Comparison of ENCODE assay signal across 8 cellular contexts in genomic region chr9:133238851-133239532, GRCh38. TPM values are rescaled to one million over a fixed set of nuclear protein-coding genes. Genes with fewer than 3 reads are reported as not detected.
A peak's percentile ranks its signal among the peaks of the same experiment; 100 is the strongest.
DNase-seq lines count a peak whose midpoint lies in the region; ATAC-seq and TF ChIP-seq lines count a peak whose summit lies in the region.

No MANE protein-coding gene starts in this region.

- no peaks in the 10 kb centered on the region for H4K20me1 ChIP-seq in Karpas-422 (ENCODE audit: insufficient read depth, low read depth, low read length)

- H3K27me3 ChIP-seq in CD4-positive, alpha-beta memory T cell (ENCODE audit: insufficient read depth, low read length): no peaks in the 10 kb centered on the region
- H3K27me3 ChIP-seq in Karpas-422 (ENCODE audit: low read length) (no peaks in the 10 kb centered on the region), dorsolateral prefrontal cortex (peaks cover 0 to 36% (median 0%) of the 10 kb centered on the region in 45 donors), liver (ENCODE audit: control insufficient read depth in 4 of 4, insufficient read depth in 4 of 4, low read length in 3 of 4) (peaks cover 0 to 5% (median 0%) of the 10 kb centered on the region in 4 donors)

- no peak overlapping the region for H3K4me3 ChIP-seq in CD4-positive, alpha-beta memory T cell (ENCODE audit: low read length in 2 of 2)
- H3K4me3 ChIP-seq in Karpas-422 (ENCODE audit: low read length): peak overlapping the region; percentile 35; the same call in 1 of the 2 replicates
- peak overlapping the region in 54 of 59 donors; percentile 0 to 55 (median 39) for H3K4me3 ChIP-seq in dorsolateral prefrontal cortex
- peak overlapping the region; percentile 27 to 40 (median 35) for H3K4me3 ChIP-seq in liver (ENCODE audit: low read depth in 1 of 3, low read length in 3 of 3)

- H3K4me2 ChIP-seq in Karpas-422 (ENCODE audit: low read depth, low read length, poor library complexity, severe bottlenecking): peak overlapping the region; percentile 46

- H3K36me3 ChIP-seq in CD4-positive, alpha-beta memory T cell (ENCODE audit: insufficient read depth, low read length): no peaks in the 10 kb centered on the region
- no peaks in the 10 kb centered on the region for H3K36me3 ChIP-seq in Karpas-422 (ENCODE audit: insufficient read depth, low read length)
- no peaks in the 10 kb centered on the region for H3K36me3 ChIP-seq in liver (ENCODE audit: control insufficient read depth in 4 of 4, insufficient read depth in 3 of 4, low read depth in 1 of 4, low read length in 3 of 4)

- POLR2A ChIA-PET in CD4-positive, alpha-beta memory T cell (lab: Charles Lee; ENCODE audit: partially characterized antibody): no interaction called here

- H3K4me1 ChIP-seq in CD4-positive, alpha-beta memory T cell (ENCODE audit: insufficient read depth, low read length): peaks cover 13% of the 10 kb centered on the region
- peaks cover 6% of the 10 kb centered on the region for H3K4me1 ChIP-seq in Karpas-422 (ENCODE audit: low read length)
- peaks cover 0 to 12% (median 7%) of the 10 kb centered on the region in 4 donors for H3K4me1 ChIP-seq in liver (ENCODE audit: control insufficient read depth in 4 of 4, insufficient read depth in 4 of 4, low read length in 3 of 4)

- no peak overlapping the region for H3K9ac ChIP-seq in Karpas-422 (ENCODE audit: low read length)
- no peak overlapping the region for H3K9ac ChIP-seq in liver (ENCODE audit: low read depth in 1 of 2, low read length in 2 of 2)

- H3K27ac ChIP-seq in CD4-positive, alpha-beta memory T cell (ENCODE audit: low read depth, low read length): peak overlapping the region; percentile 2
- H3K27ac ChIP-seq in Karpas-422 (ENCODE audit: low read length) (no peak overlapping the region), dorsolateral prefrontal cortex (peak overlapping the region in 47 of 59 donors; percentile 19 to 87 (median 64)), liver (ENCODE audit: low read depth in 1 of 2, low read length in 2 of 2) (peak overlapping the region; percentile 20 to 31)

- intact Hi-C loops in CD4-positive, alpha-beta memory T cell (cut with micrococcal nuclease): loop anchor here (1.0 kb wide), 2 partner anchors 165 to 247 kb away; no protein-coding TSS in a partner anchor
- intact Hi-C loops in activated CD4-positive, alpha-beta T cell treated with anti-CD3 and anti-CD28 coated beads, Interleukin-2, amount 10 ng/mL, durations not matched to agents 24 days and 14 days (cut with micrococcal nuclease): no loop called here
- intact Hi-C loops in dorsolateral prefrontal cortex (cut with DNase I): no loop called here

- 0 out of 2 replicates have a peak overlapping the region, but pooled peaks have one; percentile 41 for H2AFZ ChIP-seq in Karpas-422 (ENCODE audit: low read length)

- TF ChIP-seq RAD21 in liver (IDR thresholded peaks at IDR 0.05): peak; percentile 48 to 77

- TF ChIP-seq CTCF in dorsolateral prefrontal cortex (IDR thresholded peaks at IDR 0.05 in 54 of 56, conservative IDR thresholded peaks at IDR 0.05 in 2 of 56; ENCODE audit: low read depth in 1 of 56, partially characterized antibody in 56 of 56): peak in 55 of 56 donors; percentile 17 to 71 (median 50)
- peak; percentile 47 for TF ChIP-seq CTCF in liver (IDR thresholded peaks at IDR 0.05; ENCODE audit: low read depth, low read length, missing input control)

- H3K9me3 ChIP-seq in CD4-positive, alpha-beta memory T cell (ENCODE audit: control insufficient read depth in 1 of 2, low read length in 2 of 2): no peaks in the 10 kb centered on the region
- no peaks in the 10 kb centered on the region for H3K9me3 ChIP-seq in Karpas-422 (ENCODE audit: low read length)
- H3K9me3 ChIP-seq in liver (ENCODE audit: control insufficient read depth in 4 of 4, low read length in 3 of 4): no peaks in the 10 kb centered on the region

- peaks cover 0 to 2% (median 0%) of the 10 kb centered on the region in 8 donors for H3K9me3 Mint-ChIP-seq in CD4-positive, alpha-beta memory T cell
- no peaks in the 10 kb centered on the region for H3K9me3 Mint-ChIP-seq in activated CD4-positive, alpha-beta T cell treated with anti-CD3 and anti-CD28 coated beads, Interleukin-2, amount 10 ng/mL, durations not matched to agents 24 days and 14 days

- H3K36me3 Mint-ChIP-seq in CD4-positive, alpha-beta memory T cell: no peaks in the 10 kb centered on the region
- no peaks in the 10 kb centered on the region for H3K36me3 Mint-ChIP-seq in activated CD4-positive, alpha-beta T cell treated with anti-CD3 and anti-CD28 coated beads, Interleukin-2, amount 10 ng/mL, durations not matched to agents 24 days and 14 days (ENCODE audit: low read depth)

- CTCF ChIA-PET in CD4-positive, alpha-beta memory T cell (lab: Charles Lee; ENCODE audit: partially characterized antibody): interaction anchor here (0.6 to 1.9 kb wide), 9 partner anchors 8 to 582 kb away, joined by 3 to 16 read pairs (median 3); no protein-coding TSS in a partner anchor

- H3K9me2 ChIP-seq in Karpas-422 (replicated peaks; ENCODE audit: insufficient read depth, low read length): no peaks in the 10 kb centered on the region

- WGBS in liver: 11% methylated on average over 26 of the region's 26 CpGs

- DNase-seq in CD4-positive, alpha-beta memory T cell: peak; percentile 53 to 62 (median 56)
- DNase-seq in Karpas-422 (peak; percentile 88), dorsolateral prefrontal cortex (peak in 3 of 10 donors; percentile 25 to 34 (median 25)), NCI-H748 treated with DMSO at 0.1 percent for 48 hours (lab: John Stamatoyannopoulos, UW) (no peak)
- peak; percentile 92 for DNase-seq in activated CD4-positive, alpha-beta T cell treated with anti-CD3 and anti-CD28 coated beads, Interleukin-2, amount 10 ng/mL, durations not matched to agents 24 days and 14 days
- DNase-seq in stimulated activated CD4-positive, alpha-beta T cell treated with anti-CD3 and anti-CD28 coated beads, Interleukin-4, amount 100 ng/mL, for 4 hours: peak; percentile 59 to 61

- H3K79me2 ChIP-seq in Karpas-422 (ENCODE audit: low read length): no peaks in the 10 kb centered on the region

- no peak overlapping the region for H3K27ac Mint-ChIP-seq in CD4-positive, alpha-beta memory T cell
- H3K27ac Mint-ChIP-seq in activated CD4-positive, alpha-beta T cell treated with anti-CD3 and anti-CD28 coated beads, Interleukin-2, amount 10 ng/mL, durations not matched to agents 24 days and 14 days: no peak overlapping the region

- H3K4me3 Mint-ChIP-seq in CD4-positive, alpha-beta memory T cell: peak overlapping the region in 6 of 8 donors; percentile 17 to 65 (median 46)
- H3K4me3 Mint-ChIP-seq in activated CD4-positive, alpha-beta T cell treated with anti-CD3 and anti-CD28 coated beads, Interleukin-2, amount 10 ng/mL, durations not matched to agents 24 days and 14 days: peak overlapping the region; percentile 47

- H3K27me3 Mint-ChIP-seq in CD4-positive, alpha-beta memory T cell: peaks cover 11 to 12% of the 10 kb centered on the region in 2 donors
- H3K27me3 Mint-ChIP-seq in activated CD4-positive, alpha-beta T cell treated with anti-CD3 and anti-CD28 coated beads, Interleukin-2, amount 10 ng/mL, durations not matched to agents 24 days and 14 days: peaks cover 15% of the 10 kb centered on the region

- no peak for ATAC-seq in GM19351 (IDR thresholded peaks at IDR 0.05; ENCODE audit: unreplicated experiment)

- peaks cover 0 to 17% (median 11%) of the 10 kb centered on the region in 4 donors for H3K4me1 Mint-ChIP-seq in CD4-positive, alpha-beta memory T cell
- peaks cover 7% of the 10 kb centered on the region for H3K4me1 Mint-ChIP-seq in activated CD4-positive, alpha-beta T cell treated with anti-CD3 and anti-CD28 coated beads, Interleukin-2, amount 10 ng/mL, durations not matched to agents 24 days and 14 days

TF ChIP-seq in liver, 16 proteins besides CTCF, POLR2A, EP300 and RAD21:
- no peak for TF ChIP-seq FOXA1 (IDR thresholded peaks at IDR 0.05)
- TF ChIP-seq GABPA (IDR thresholded peaks at IDR 0.05 in 1 of 2, conservative IDR thresholded peaks at IDR 0.05 in 1 of 2): no peak
- peak in 1 of 2 donors; percentile 20 for TF ChIP-seq HNF4A (conservative IDR thresholded peaks at IDR 0.05)
- peak; percentile 28 for TF ChIP-seq SP1 (IDR thresholded peaks at IDR 0.05)

RNA-seq across cellular contexts. Expression of gene OBP2B, which starts 29.9 kb away (rescaled TPM):
- not detected for total RNA-seq in CD4-positive, alpha-beta memory T cell
- polyA plus RNA-seq in CD4-positive, alpha-beta memory T cell: not detected
- not detected in 2 replicates for total RNA-seq in Karpas-422 (2014; rRNA removed; shearing (Covaris generic); ENCODE audit: low replicate concordance)
- total RNA-seq in activated CD4-positive, alpha-beta T cell treated with anti-CD3 and anti-CD28 coated beads, Interleukin-2, amount 10 ng/mL, durations not matched to agents 24 days and 14 days: not detected in 2 replicates
- total RNA-seq in dorsolateral prefrontal cortex (not detected), liver (not detected)
- polyA plus RNA-seq in liver: not detected

RNA-seq across cellular contexts. Expression of gene ABO, which starts 36.0 kb away (rescaled TPM):
- under 1 TPM in 1 of 2 experiments, not detected in 1; 0.29 TPM for total RNA-seq in CD4-positive, alpha-beta memory T cell
- 1 to 10 TPM; 1.2 to 1.7 TPM for polyA plus RNA-seq in CD4-positive, alpha-beta memory T cell
- not detected in 2 replicates for total RNA-seq in Karpas-422 (2014; rRNA removed; shearing (Covaris generic); ENCODE audit: low replicate concordance)
- total RNA-seq in activated CD4-positive, alpha-beta T cell treated with anti-CD3 and anti-CD28 coated beads, Interleukin-2, amount 10 ng/mL, durations not matched to agents 24 days and 14 days: 0.36 and 0.58 TPM in 2 replicates
- 1 to 10 TPM in 96 of 120 experiments, under 1 TPM in 24; 0.37 to 5.1 (median 1.5) TPM for total RNA-seq in dorsolateral prefrontal cortex
- total RNA-seq in liver: under 1 TPM; 0.08 to 0.75 TPM
- under 1 TPM in 1 of 2 donors, not detected in 1; 0.10 TPM for polyA plus RNA-seq in liver

Comparison
In these comparisons a context has a peak if more than half of its experiments do, and no peak if none do; other contexts are left out.
1. H3K4me3 ChIP-seq: peak in Karpas-422 (single experiment), dorsolateral prefrontal cortex (54 of 59) and liver (3 of 3); none in CD4-positive, alpha-beta memory T cell (0 of 2).